In the genomic region with DNA sequence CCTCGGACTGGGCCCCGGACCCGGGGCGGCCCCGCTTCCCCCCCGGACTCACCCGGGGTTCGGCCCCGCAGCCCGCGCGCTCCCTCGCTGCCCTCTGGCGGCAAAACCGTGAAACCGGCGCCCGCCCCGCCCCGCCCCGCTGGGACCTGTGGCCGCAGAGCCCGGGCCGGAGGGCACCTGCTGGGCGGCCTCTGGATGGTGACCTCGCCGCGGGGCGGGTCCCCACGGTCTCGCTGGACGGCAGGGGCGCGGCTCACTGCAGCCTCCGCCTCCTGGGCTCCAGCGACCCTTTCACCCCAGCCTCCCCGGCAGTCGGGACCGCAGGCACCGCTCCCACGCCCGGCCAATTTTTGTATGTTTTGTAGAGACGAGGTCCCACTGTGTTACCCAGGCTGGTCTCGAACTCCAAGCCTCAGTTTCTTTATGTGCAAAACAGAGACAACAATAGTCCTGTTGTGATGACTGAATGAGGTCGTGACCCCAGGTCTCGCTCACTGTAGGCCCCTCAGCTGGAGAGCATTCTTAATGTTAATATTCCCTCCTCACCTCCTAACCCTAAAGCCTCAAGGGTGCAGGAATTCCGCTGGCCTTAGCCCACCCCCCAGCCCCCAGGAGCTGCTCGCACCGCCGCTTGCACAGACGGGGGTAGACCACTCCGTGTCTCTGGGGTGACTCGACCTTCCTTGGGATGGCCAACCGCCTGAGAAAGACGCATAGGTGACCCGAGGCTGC, we compare ENCODE assay signal across 8 cellular contexts. TPM values are rescaled to one million over a fixed set of nuclear protein-coding genes. Genes with fewer than 3 reads are reported as not detected.
A peak's percentile ranks its signal among the peaks of the same experiment; 100 is the strongest.
DNase-seq lines count a peak whose midpoint lies in the region; ATAC-seq, FAIRE-seq and TF ChIP-seq lines count a peak whose summit lies in the region.

No MANE protein-coding gene starts in this region.

- H3K27me3 ChIP-seq in aorta (ENCODE audit: control insufficient read depth in 1 of 2, insufficient read depth in 2 of 2, low read length in 1 of 2), result no peaks in the 10 kb centered on the region

- DNase-seq in D721Med (ENCODE audit: insufficient read length, low spot score), result peak; percentile 92
- DNase-seq in HFFc6, result no peak
- DNase-seq in SHP77 (lab: John Stamatoyannopoulos, UW), result peak; percentile 38 to 56
- DNase-seq in activated naive CD4-positive, alpha-beta T cell treated with anti-CD3 and anti-CD28 coated beads for 36 hours, result peak; percentile 78
- DNase-seq in cardiac septum (ENCODE audit: low spot score), result peak; percentile 94
- peak; percentile 82 for DNase-seq in retina
- peak; percentile 84 to 94 for DNase-seq in aorta
- no peak for DNase-seq in putamen (ENCODE audit: low spot score)

- peak overlapping the region; percentile 61 to 74 for H3K4me3 ChIP-seq in aorta (ENCODE audit: low read length in 2 of 2)

- no peaks in the 10 kb centered on the region for H3K9me3 ChIP-seq in aorta (ENCODE audit: control insufficient read depth, low read length)

- H3K27ac ChIP-seq in aorta (ENCODE audit: low read depth in 1 of 2, low read length in 2 of 2), result no peak overlapping the region

- WGBS in aorta, 2 donors, result 8 to 10% methylated on average over 50 to 56 of the region's 56 CpGs

- peaks cover 4% of the 10 kb centered on the region; the same call in 1 of the 2 replicates for H3K9me3 Mint-ChIP-seq in HFFc6
- no peaks in the 10 kb centered on the region for H3K9me3 Mint-ChIP-seq in activated naive CD4-positive, alpha-beta T cell treated with anti-CD3 and anti-CD28 coated beads for 36 hours

- CTCF ChIA-PET in activated naive CD4-positive, alpha-beta T cell treated with anti-CD3 and anti-CD28 coated beads for 36 hours (lab: Charles Lee), result interaction anchor here (0.6 to 1.8 kb wide), 5 partner anchors 15 to 314 kb away, joined by 3 to 6 read pairs (median 4); no protein-coding TSS in a partner anchor

- peak; percentile 88 for ATAC-seq in aorta (ENCODE audit: low FRiP score)

- no peaks in the 10 kb centered on the region for H3K4me1 ChIP-seq in aorta (ENCODE audit: control insufficient read depth in 1 of 2, insufficient read depth in 2 of 2, low read length in 2 of 2)

- peaks cover 11% of the 10 kb centered on the region for H3K27me3 Mint-ChIP-seq in HFFc6 (ENCODE audit: insufficient read depth)
- H3K27me3 Mint-ChIP-seq in activated naive CD4-positive, alpha-beta T cell treated with anti-CD3 and anti-CD28 coated beads for 36 hours (ENCODE audit: low read depth), result peaks cover 9% of the 10 kb centered on the region

- no peak overlapping the region for H3K27ac Mint-ChIP-seq in HFFc6
- no peak overlapping the region for H3K27ac Mint-ChIP-seq in activated naive CD4-positive, alpha-beta T cell treated with anti-CD3 and anti-CD28 coated beads for 36 hours

- TF ChIP-seq CTCF in D721Med (IDR thresholded peaks at IDR 0.05; ENCODE audit: insufficient read depth, missing control alignments) (peak; percentile 31), HFFc6 (IDR thresholded peaks at IDR 0.05) (peak; percentile 79)

- peaks cover 21% of the 10 kb centered on the region for H3K4me1 Mint-ChIP-seq in HFFc6 (ENCODE audit: low read depth)
- peaks cover 9% of the 10 kb centered on the region for H3K4me1 Mint-ChIP-seq in activated naive CD4-positive, alpha-beta T cell treated with anti-CD3 and anti-CD28 coated beads for 36 hours (ENCODE audit: low read depth)

- H3K36me3 ChIP-seq in aorta (ENCODE audit: control insufficient read depth in 1 of 2, insufficient read depth in 2 of 2, low read length in 1 of 2), result no peaks in the 10 kb centered on the region

- FAIRE-seq in D721Med (lab: Jason Lieb, UNC), result no peak

- intact Hi-C loops in activated naive CD4-positive, alpha-beta T cell treated with anti-CD3 and anti-CD28 coated beads for 36 hours (cut with micrococcal nuclease), result no loop called here
- intact Hi-C loops in cardiac septum (cut with DNase I), result loop anchor here (2.0 to 5.0 kb wide), 3 partner anchors 34 to 244 kb away; partner anchors contain the start of gene RPH3AL
- intact Hi-C loops in aorta (cut with DNase I), result loop anchor here in 1 of 2 donors (2.0 kb wide), 1 partner anchor 242 kb away; no protein-coding TSS in a partner anchor

- H3K36me3 Mint-ChIP-seq in HFFc6 (ENCODE audit: low read depth), result no peaks in the 10 kb centered on the region
- no peaks in the 10 kb centered on the region for H3K36me3 Mint-ChIP-seq in activated naive CD4-positive, alpha-beta T cell treated with anti-CD3 and anti-CD28 coated beads for 36 hours (ENCODE audit: low read depth)

- H3K4me3 Mint-ChIP-seq in HFFc6, result peak overlapping the region; percentile 69
- H3K4me3 Mint-ChIP-seq in activated naive CD4-positive, alpha-beta T cell treated with anti-CD3 and anti-CD28 coated beads for 36 hours, result peak overlapping the region; percentile 66

RNA-seq across cellular contexts. Expression of gene RPH3AL, which starts 33.7 kb away (rescaled TPM):
- total RNA-seq in HFFc6 (2021; fragmentation: NEBNext Ultra II Directional; extraction: Animal tissue kit (Norgen Biotek cat#: 25700)), result 1 to 10 TPM; 1.4 to 2.4 (median 2.0) TPM
- total RNA-seq in activated naive CD4-positive, alpha-beta T cell treated with anti-CD3 and anti-CD28 coated beads for 36 hours, result 1 to 10 TPM; 1.6 to 2.2 TPM
- 5.5 TPM for total RNA-seq in cardiac septum
- 10 to 100 TPM; 12.5 to 18.1 TPM for total RNA-seq in aorta
- 1 to 10 TPM; 1.6 to 3.5 TPM for polyA plus RNA-seq in aorta

RNA-seq across cellular contexts. Expression of gene RFLNB, which starts 59.4 kb away (rescaled TPM):
- total RNA-seq in HFFc6 (2021; fragmentation: NEBNext Ultra II Directional; extraction: Animal tissue kit (Norgen Biotek cat#: 25700)), result 10 to 100 TPM; 73.8 to 87.2 (median 79.5) TPM
- total RNA-seq in activated naive CD4-positive, alpha-beta T cell treated with anti-CD3 and anti-CD28 coated beads for 36 hours, result 10 to 100 TPM; 34.3 to 35.6 TPM
- total RNA-seq in cardiac septum (9.0 TPM), aorta (10 to 100 TPM; 13.3 to 24.7 TPM)
- 10 to 100 TPM in 1 of 2 donors, 1 to 10 TPM in 1; 5.7 to 20.2 TPM for polyA plus RNA-seq in aorta

Comparison
In these comparisons a context has a peak if more than half of its experiments do, and no peak if none do; other contexts are left out.
1. DNase-seq: peak in D721Med (single experiment), SHP77 (2 of 2), activated naive CD4-positive, alpha-beta T cell treated with anti-CD3 and anti-CD28 coated beads for 36 hours (single experiment), cardiac septum (single experiment), retina (single experiment) and aorta (2 of 2); none in HFFc6 (single experiment) and putamen (single experiment).